2 cellular contexts compared by ENCODE assay signal in the genomic region with DNA sequence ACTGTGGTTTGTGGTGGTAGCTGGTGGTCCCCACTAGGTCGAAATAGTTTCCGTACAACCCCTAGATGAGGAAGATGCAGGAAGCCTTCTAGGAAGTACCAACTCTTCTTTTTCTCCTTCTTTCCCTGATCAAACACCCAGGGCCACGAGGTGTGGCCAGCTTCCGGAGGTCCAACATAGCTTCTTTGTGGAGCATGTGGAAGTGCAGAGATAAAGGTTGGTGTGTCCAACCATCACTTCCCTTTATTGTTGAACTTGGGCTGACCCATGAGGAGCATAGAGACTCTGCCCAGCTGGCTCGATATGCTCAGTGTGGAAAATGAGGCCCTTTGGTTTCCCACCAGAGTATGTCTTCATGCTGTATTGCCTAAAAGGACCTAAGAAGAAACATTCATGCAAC.
TF ChIP-seq lines count a peak whose summit lies in the region.

No MANE protein-coding gene starts in this region.

TF ChIP-seq in K562, 482 proteins besides CTCF, POLR2A, EP300 and RAD21 (continues in another document):
- TF ChIP-seq ETV6 (IDR thresholded peaks at IDR 0.05; ENCODE audit: borderline replicate concordance in 1 of 2, low read depth in 2 of 2, low read length in 1 of 2) = peak in 1 of 2 experiments; percentile 76; a peak in 1 of 4 replicates
- no peak for TF ChIP-seq ETV6 (CRISPR knock-in tag; IDR thresholded peaks at IDR 0.05; ENCODE audit: borderline replicate concordance)
- no peak for TF ChIP-seq NR2F6 (CRISPR knock-in tag; IDR thresholded peaks at IDR 0.05)
- TF ChIP-seq FOXK1 (CRISPR knock-in tag; IDR thresholded peaks at IDR 0.05; ENCODE audit: borderline replicate concordance) = no peak
- TF ChIP-seq, protein P1, sequence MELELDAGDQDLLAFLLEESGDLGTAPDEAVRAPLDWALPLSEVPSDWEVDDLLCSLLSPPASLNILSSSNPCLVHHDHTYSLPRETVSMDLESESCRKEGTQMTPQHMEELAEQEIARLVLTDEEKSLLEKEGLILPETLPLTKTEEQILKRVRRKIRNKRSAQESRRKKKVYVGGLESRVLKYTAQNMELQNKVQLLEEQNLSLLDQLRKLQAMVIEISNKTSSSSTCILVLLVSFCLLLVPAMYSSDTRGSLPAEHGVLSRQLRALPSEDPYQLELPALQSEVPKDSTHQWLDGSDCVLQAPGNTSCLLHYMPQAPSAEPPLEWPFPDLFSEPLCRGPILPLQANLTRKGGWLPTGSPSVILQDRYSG (tag; conservative IDR thresholded peaks at IDR 0.05; ENCODE audit: low read depth) = no peak
- TF ChIP-seq, protein P2, sequence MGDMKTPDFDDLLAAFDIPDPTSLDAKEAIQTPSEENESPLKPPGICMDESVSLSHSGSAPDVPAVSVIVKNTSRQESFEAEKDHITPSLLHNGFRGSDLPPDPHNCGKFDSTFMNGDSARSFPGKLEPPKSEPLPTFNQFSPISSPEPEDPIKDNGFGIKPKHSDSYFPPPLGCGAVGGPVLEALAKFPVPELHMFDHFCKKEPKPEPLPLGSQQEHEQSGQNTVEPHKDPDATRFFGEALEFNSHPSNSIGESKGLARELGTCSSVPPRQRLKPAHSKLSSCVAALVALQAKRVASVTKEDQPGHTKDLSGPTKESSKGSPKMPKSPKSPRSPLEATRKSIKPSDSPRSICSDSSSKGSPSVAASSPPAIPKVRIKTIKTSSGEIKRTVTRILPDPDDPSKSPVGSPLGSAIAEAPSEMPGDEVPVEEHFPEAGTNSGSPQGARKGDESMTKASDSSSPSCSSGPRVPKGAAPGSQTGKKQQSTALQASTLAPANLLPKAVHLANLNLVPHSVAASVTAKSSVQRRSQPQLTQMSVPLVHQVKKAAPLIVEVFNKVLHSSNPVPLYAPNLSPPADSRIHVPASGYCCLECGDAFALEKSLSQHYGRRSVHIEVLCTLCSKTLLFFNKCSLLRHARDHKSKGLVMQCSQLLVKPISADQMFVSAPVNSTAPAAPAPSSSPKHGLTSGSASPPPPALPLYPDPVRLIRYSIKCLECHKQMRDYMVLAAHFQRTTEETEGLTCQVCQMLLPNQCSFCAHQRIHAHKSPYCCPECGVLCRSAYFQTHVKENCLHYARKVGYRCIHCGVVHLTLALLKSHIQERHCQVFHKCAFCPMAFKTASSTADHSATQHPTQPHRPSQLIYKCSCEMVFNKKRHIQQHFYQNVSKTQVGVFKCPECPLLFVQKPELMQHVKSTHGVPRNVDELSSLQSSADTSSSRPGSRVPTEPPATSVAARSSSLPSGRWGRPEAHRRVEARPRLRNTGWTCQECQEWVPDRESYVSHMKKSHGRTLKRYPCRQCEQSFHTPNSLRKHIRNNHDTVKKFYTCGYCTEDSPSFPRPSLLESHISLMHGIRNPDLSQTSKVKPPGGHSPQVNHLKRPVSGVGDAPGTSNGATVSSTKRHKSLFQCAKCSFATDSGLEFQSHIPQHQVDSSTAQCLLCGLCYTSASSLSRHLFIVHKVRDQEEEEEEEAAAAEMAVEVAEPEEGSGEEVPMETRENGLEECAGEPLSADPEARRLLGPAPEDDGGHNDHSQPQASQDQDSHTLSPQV (IDR thresholded peaks at IDR 0.05) = peak; percentile 79; the same call in 1 of the 2 replicates
- TF ChIP-seq SRF (CRISPR knock-in tag; IDR thresholded peaks at IDR 0.05) = no peak
- TF ChIP-seq TEAD2 (tag; IDR thresholded peaks at IDR 0.05) = no peak
- no peak for TF ChIP-seq CBFB (CRISPR knock-in tag; IDR thresholded peaks at IDR 0.05)
- no peak for TF ChIP-seq NR2C2 (CRISPR knock-in tag; IDR thresholded peaks at IDR 0.05)
- peak; percentile 39; the same call in 1 of the 2 replicates for TF ChIP-seq NR2C2 (tag; IDR thresholded peaks at IDR 0.05)
- peak; percentile 60 for TF ChIP-seq GABPA (tag; conservative IDR thresholded peaks at IDR 0.05; ENCODE audit: low read depth)
- no peak for TF ChIP-seq MYNN (IDR thresholded peaks at IDR 0.05)
- TF ChIP-seq MYNN (CRISPR knock-in tag; IDR thresholded peaks at IDR 0.05) = no peak
- TF ChIP-seq KLF16 (IDR thresholded peaks at IDR 0.05) = no peak
- TF ChIP-seq MYBL2 (IDR thresholded peaks at IDR 0.05; ENCODE audit: low read depth) = no peak
- no peak for TF ChIP-seq MYBL2 (CRISPR knock-in tag; IDR thresholded peaks at IDR 0.05; ENCODE audit: borderline replicate concordance)
- no peak for TF ChIP-seq CBX2 (IDR thresholded peaks at IDR 0.05; ENCODE audit: insufficient read depth, low read length, poor library complexity, severe bottlenecking)
- no peak for TF ChIP-seq MXI1 (IDR thresholded peaks at IDR 0.05; ENCODE audit: low read depth, low read length)
- no peak for TF ChIP-seq MAFF (IDR thresholded peaks at IDR 0.05; ENCODE audit: low read length)
- TF ChIP-seq ASH1L (IDR thresholded peaks at IDR 0.05; ENCODE audit: borderline replicate concordance, low read depth, partially characterized antibody) = no peak
- TF ChIP-seq LEF1 (IDR thresholded peaks at IDR 0.05) = peak; percentile 24; the same call in 1 of the 2 replicates
- TF ChIP-seq PYGO2 (tag; IDR thresholded peaks at IDR 0.05) = no peak
- no peak for TF ChIP-seq ZNF184 (CRISPR knock-in tag; IDR thresholded peaks at IDR 0.05)
- TF ChIP-seq ZNF274 (IDR thresholded peaks at IDR 0.05; ENCODE audit: borderline replicate concordance, low read depth, low read length) = no peak
- TF ChIP-seq, protein P3, sequence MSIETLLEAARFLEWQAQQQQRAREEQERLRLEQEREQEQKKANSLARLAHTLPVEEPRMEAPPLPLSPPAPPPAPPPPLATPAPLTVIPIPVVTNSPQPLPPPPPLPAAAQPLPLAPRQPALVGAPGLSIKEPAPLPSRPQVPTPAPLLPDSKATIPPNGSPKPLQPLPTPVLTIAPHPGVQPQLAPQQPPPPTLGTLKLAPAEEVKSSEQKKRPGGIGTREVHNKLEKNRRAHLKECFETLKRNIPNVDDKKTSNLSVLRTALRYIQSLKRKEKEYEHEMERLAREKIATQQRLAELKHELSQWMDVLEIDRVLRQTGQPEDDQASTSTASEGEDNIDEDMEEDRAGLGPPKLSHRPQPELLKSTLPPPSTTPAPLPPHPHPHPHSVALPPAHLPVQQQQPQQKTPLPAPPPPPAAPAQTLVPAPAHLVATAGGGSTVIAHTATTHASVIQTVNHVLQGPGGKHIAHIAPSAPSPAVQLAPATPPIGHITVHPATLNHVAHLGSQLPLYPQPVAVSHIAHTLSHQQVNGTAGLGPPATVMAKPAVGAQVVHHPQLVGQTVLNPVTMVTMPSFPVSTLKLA (conservative IDR thresholded peaks at IDR 0.05) = peak in 1 of 2 experiments; percentile 54; a peak in 2 of 4 replicates

TF ChIP-seq in HEK293T, 16 proteins besides CTCF, POLR2A, EP300 and RAD21:
- TF ChIP-seq LEF1 (IDR thresholded peaks at IDR 0.05; ENCODE audit: borderline replicate concordance) (no peak), FOXA1 (IDR thresholded peaks at IDR 0.05) (no peak), ZNF384 (IDR thresholded peaks at IDR 0.05) (no peak), HDGF (IDR thresholded peaks at IDR 0.05; ENCODE audit: borderline replicate concordance) (no peak), TARDBP (IDR thresholded peaks at IDR 0.05) (no peak), BHLHE40 (IDR thresholded peaks at IDR 0.05; ENCODE audit: borderline replicate concordance) (no peak), ARNT (IDR thresholded peaks at IDR 0.05) (no peak), CTBP1 (IDR thresholded peaks at IDR 0.05; ENCODE audit: borderline replicate concordance) (no peak), FOXM1 (IDR thresholded peaks at IDR 0.05; ENCODE audit: borderline replicate concordance) (no peak), FOXK2 (IDR thresholded peaks at IDR 0.05) (no peak), SP1 (IDR thresholded peaks at IDR 0.05) (no peak), NFRKB (IDR thresholded peaks at IDR 0.05) (no peak), ELF4 (IDR thresholded peaks at IDR 0.05) (no peak), SUZ12 (IDR thresholded peaks at IDR 0.05) (no peak), L3MBTL2 (conservative IDR thresholded peaks at IDR 0.05) (no peak)
- TF ChIP-seq, protein P4, sequence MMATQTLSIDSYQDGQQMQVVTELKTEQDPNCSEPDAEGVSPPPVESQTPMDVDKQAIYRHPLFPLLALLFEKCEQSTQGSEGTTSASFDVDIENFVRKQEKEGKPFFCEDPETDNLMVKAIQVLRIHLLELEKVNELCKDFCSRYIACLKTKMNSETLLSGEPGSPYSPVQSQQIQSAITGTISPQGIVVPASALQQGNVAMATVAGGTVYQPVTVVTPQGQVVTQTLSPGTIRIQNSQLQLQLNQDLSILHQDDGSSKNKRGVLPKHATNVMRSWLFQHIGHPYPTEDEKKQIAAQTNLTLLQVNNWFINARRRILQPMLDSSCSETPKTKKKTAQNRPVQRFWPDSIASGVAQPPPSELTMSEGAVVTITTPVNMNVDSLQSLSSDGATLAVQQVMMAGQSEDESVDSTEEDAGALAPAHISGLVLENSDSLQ (IDR thresholded peaks at IDR 0.05) = no peak
